Comparison of ENCODE assay signal across 14 cellular contexts in genomic region chr20:43710370-43711044, GRCh38. TPM values are rescaled to one million over a fixed set of nuclear protein-coding genes. Genes with fewer than 3 reads are reported as not detected.
A peak's percentile ranks its signal among the peaks of the same experiment; 100 is the strongest.
DNase-seq lines count a peak whose midpoint lies in the region; ATAC-seq and TF ChIP-seq lines count a peak whose summit lies in the region.
"Had no signal": no experiment of that assay in that cellular context is flagged by ENCODE, and none has a peak within 500 bp of the region (broad histone marks: within the 10 kb centered on the region; RNA-seq: fewer than 3 reads in every experiment).

No MANE protein-coding gene starts in this region.

- DNase-seq in GM13976 (ENCODE audit: low spot score) (peak; percentile 68), medulla oblongata (ENCODE audit: extremely low spot score) (no peak), MCF 10A (ENCODE audit: unreplicated experiment) (no peak), CD14-positive monocyte (ENCODE audit: low spot score) (no peak)
- DNase-seq in stimulated activated CD4-positive, alpha-beta T cell treated with anti-CD3 and anti-CD28 coated beads, Interleukin-2, amount 100 ng/mL, for 48 hours = no peak
- DNase-seq: aorta; effector memory CD8-positive, alpha-beta T cell; glutamatergic neuron; left ventricle myocardium superior; NCI-H2171; nucleus accumbens had no signal

- no peak overlapping the region for H3K4me3 ChIP-seq in OCI-LY3 (ENCODE audit: low read length)

- peaks cover 16% of the 10 kb centered on the region; the same call in 1 of the 2 replicates for H3K4me1 ChIP-seq in OCI-LY3 (ENCODE audit: low read length)

- H3K9me3 Mint-ChIP-seq in MCF 10A (ENCODE audit: unreplicated experiment) = no peaks in the 10 kb centered on the region
- peaks cover 0 to 2% (median 0%) of the 10 kb centered on the region in 7 donors for H3K9me3 Mint-ChIP-seq in CD14-positive monocyte
- H3K9me3 Mint-ChIP-seq: effector memory CD8-positive, alpha-beta T cell had no signal

- CTCF ChIA-PET in MCF 10A (lab: Yijun Ruan, JAX) = interaction anchor here (0.5 kb wide), 1 partner anchor 339 kb away, joined by 3 read pairs; no protein-coding TSS in a partner anchor

- H2AFZ ChIP-seq in OCI-LY3 (ENCODE audit: low read depth, low read length) = no peak overlapping the region

- no peaks in the 10 kb centered on the region for H3K4me1 Mint-ChIP-seq in MCF 10A (ENCODE audit: insufficient read depth, unreplicated experiment)
- H3K4me1 Mint-ChIP-seq in CD14-positive monocyte = no peaks in the 10 kb centered on the region

- in situ Hi-C loops in GM13976 (cut with MboI; ENCODE audit: low sequenced_read_pairs, unreplicated experiment) = no loop called here

- H3K9me3 ChIP-seq in OCI-LY3 (ENCODE audit: insufficient read depth, low read length) = 0 out of 2 replicates have a peak, but pooled peaks cover 5% of the 10 kb centered on the region

- no peaks in the 10 kb centered on the region for H4K20me1 ChIP-seq in OCI-LY3 (ENCODE audit: insufficient read depth, low read length)

- ATAC-seq in GM21360 (IDR thresholded peaks at IDR 0.05; ENCODE audit: unreplicated experiment) = peak; percentile 73
- ATAC-seq in HG02973 (IDR thresholded peaks at IDR 0.05; ENCODE audit: unreplicated experiment) = peak; percentile 56
- ATAC-seq: effector memory CD8-positive, alpha-beta T cell; left ventricle myocardium superior had no signal

- H3K9ac ChIP-seq in OCI-LY3 (ENCODE audit: low read length) = no peak overlapping the region

- H3K79me2 ChIP-seq in OCI-LY3 (ENCODE audit: low read length) = peaks cover 10% of the 10 kb centered on the region

- BruUV-seq in MCF 10A (replicated peaks; lab: Mats Ljungman, UMichigan) = no TSS peak

- H3K27ac Mint-ChIP-seq in MCF 10A (ENCODE audit: low read depth, unreplicated experiment) (no peak overlapping the region), CD14-positive monocyte (peak overlapping the region in 1 of 7 donors; percentile 28)
- H3K27ac Mint-ChIP-seq: effector memory CD8-positive, alpha-beta T cell had no signal

- H3K27ac ChIP-seq in OCI-LY3 (ENCODE audit: low read length) = peak overlapping the region; percentile 2; the same call in 1 of the 2 replicates

- H3K27me3 Mint-ChIP-seq in MCF 10A (ENCODE audit: insufficient read depth, unreplicated experiment) (no peaks in the 10 kb centered on the region), CD14-positive monocyte (ENCODE audit: low read depth in 3 of 3) (no peaks in the 10 kb centered on the region)
- H3K27me3 Mint-ChIP-seq: effector memory CD8-positive, alpha-beta T cell had no signal

- TF ChIP-seq CTCF in GM13976 (IDR thresholded peaks at IDR 0.05; ENCODE audit: borderline replicate concordance, control extremely low read depth, extremely low read depth, insufficient read depth, missing control alignments) (no peak), OCI-LY3 (IDR thresholded peaks at IDR 0.05; ENCODE audit: low read depth, low read length) (no peak), MCF 10A (IDR thresholded peaks at IDR 0.05; ENCODE audit: unreplicated experiment) (no peak), CD14-positive monocyte (IDR thresholded peaks at IDR 0.05) (no peak)

- no peaks in the 10 kb centered on the region for H3K27me3 ChIP-seq in OCI-LY3 (ENCODE audit: low read depth, low read length)

- peaks cover 86% of the 10 kb centered on the region for H3K36me3 ChIP-seq in OCI-LY3 (replicated peaks; ENCODE audit: low read depth, low read length)

- intact Hi-C loops in MCF 10A (cut with micrococcal nuclease) = no loop called here
- intact Hi-C loops in CD14-positive monocyte (cut with micrococcal nuclease) = no loop called here

- POLR2A ChIA-PET in MCF 10A (lab: Yijun Ruan, JAX) = no interaction called here

- H3K4me3 Mint-ChIP-seq in MCF 10A (ENCODE audit: unreplicated experiment) (no peak overlapping the region), CD14-positive monocyte (no peak overlapping the region)
- H3K4me3 Mint-ChIP-seq: effector memory CD8-positive, alpha-beta T cell had no signal

- H3K36me3 Mint-ChIP-seq in MCF 10A (ENCODE audit: insufficient read depth, unreplicated experiment) = no peaks in the 10 kb centered on the region
- peaks cover 56 to 73% of the 10 kb centered on the region in 2 donors for H3K36me3 Mint-ChIP-seq in CD14-positive monocyte

- no peak overlapping the region for H3K4me2 ChIP-seq in OCI-LY3 (ENCODE audit: low read length)

RNA-seq across cellular contexts. Expression of gene GTSF1L, which starts 16.3 kb away (rescaled TPM):
- not detected in 2 replicates for total RNA-seq in MCF 10A (2022)
- polyA plus RNA-seq in CD14-positive monocyte = not detected
- total RNA-seq: aorta, left ventricle myocardium superior had no signal
- polyA plus RNA-seq: aorta had no signal

RNA-seq across cellular contexts. Expression of gene MYBL2, which starts 43.6 kb away (rescaled TPM):
- total RNA-seq in MCF 10A (2022) = 16.4 and 44.3 TPM in 2 replicates
- polyA plus RNA-seq in CD14-positive monocyte = under 1 TPM; 0.08 to 0.10 TPM
